In the genomic region with DNA sequence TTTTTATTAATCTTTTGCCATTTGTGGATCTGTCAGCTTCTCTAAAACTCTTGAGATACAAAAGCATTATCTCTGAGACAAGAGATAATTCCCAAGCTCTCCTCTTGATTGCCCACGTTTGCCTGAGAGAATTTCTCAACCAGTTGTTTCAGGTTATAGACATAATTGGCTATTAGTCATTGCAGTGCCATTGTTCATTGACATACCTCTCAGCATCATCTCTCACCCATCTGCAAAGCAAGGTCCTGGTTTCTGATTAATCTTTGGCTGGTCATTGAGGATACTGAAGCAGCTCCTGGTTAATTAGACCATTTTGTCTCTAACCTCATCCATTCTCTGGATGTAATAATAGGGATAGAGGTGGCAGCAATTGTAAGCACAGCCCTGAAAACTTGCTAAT, we compare ENCODE assay signal across 28 cellular contexts.
"Had no signal": no experiment of that assay in that cellular context is flagged by ENCODE, and none has a peak within 500 bp of the region (broad histone marks: within the 10 kb centered on the region; RNA-seq: fewer than 3 reads in every experiment).

No MANE protein-coding gene starts in this region.

- DNase-seq: activated CD4-positive, alpha-beta T cell treated with anti-CD3 and anti-CD28 coated beads for 48 hours; activated CD4-positive, alpha-beta T cell treated with anti-CD3 and anti-CD28 coated beads, Interleukin-2, amount 50 U/mL, for 48 hours; activated CD8-positive, alpha-beta memory T cell treated with anti-CD3 and anti-CD28 coated beads for 24 hours; activated CD8-positive, alpha-beta memory T cell treated with anti-CD3 and anti-CD28 coated beads, Interleukin-2, amount 50 U/mL, for 4 hours; activated gamma-delta T cell; activated naive CD8-positive, alpha-beta T cell treated with anti-CD3 and anti-CD28 coated beads, Interleukin-2, amount 50 U/mL, for 24 hours; activated T-cell treated with anti-CD3 and anti-CD28 coated beads, Interleukin-2, amount 50 U/mL, for 24 hours; central memory CD4-positive, alpha-beta T cell; gastrocnemius medialis; head of caudate nucleus; hypothalamus; immature natural killer cell; kidney; left lung; lower lobe of right lung; mesenchymal stem cell; right lobe of liver; stimulated activated CD4-positive, alpha-beta T cell treated with anti-CD3 and anti-CD28 coated beads, Interleukin-2, amount 100 ng/mL, for 48 hours; stimulated activated naive CD8-positive, alpha-beta T cell treated with anti-CD3 and anti-CD28 coated beads, Interleukin-15, Interleukin-2, amounts not matched to agents 100 U/mL and 50 U/mL, for 24 hours; T1000; testis; transverse colon; WERI-Rb-1 had no signal

- ATAC-seq: activated CD4-positive, CD25-positive, alpha-beta regulatory T cell treated with anti-CD3 and anti-CD28 coated beads, Interleukin-2, amount 50 U/mL, for 24 hours; activated naive CD8-positive, alpha-beta T cell treated with anti-CD3 and anti-CD28 coated beads, Interleukin-2, amount 50 U/mL, for 24 hours; gastrocnemius medialis; left lung; lower lobe of right lung; natural killer cell treated with Interleukin-12 subunit alpha and Interleukin-12 subunit beta and Interleukin-15 and Interleukin-18, amount 100 ng/mL, for 72 hours; right lobe of liver; stimulated activated naive CD8-positive, alpha-beta T cell treated with anti-CD3 and anti-CD28 coated beads, Interleukin-15, Interleukin-2, amounts not matched to agents 100 U/mL and 50 U/mL, for 24 hours had no signal

- H3K27me3 ChIP-seq: breast epithelium, gastrocnemius medialis, left lung, neutrophil, right lobe of liver, testis, transverse colon had no signal

- H3K4me3 ChIP-seq: breast epithelium, gastrocnemius medialis, left lung, lower lobe of right lung, right lobe of liver, testis, transverse colon had no signal

- H3K4me1 ChIP-seq: gastrocnemius medialis, lower lobe of right lung, right lobe of liver, testis, transverse colon had no signal

- H3K27ac ChIP-seq: epithelial cell of prostate, gastrocnemius medialis, left lung, lower lobe of right lung, neutrophil, right lobe of liver, testis, transverse colon, WERI-Rb-1 had no signal

- H3K36me3 ChIP-seq: breast epithelium, gastrocnemius medialis, left lung, lower lobe of right lung, neutrophil, right lobe of liver, transverse colon, WERI-Rb-1 had no signal

- H3K9me3 ChIP-seq: breast epithelium, gastrocnemius medialis, lower lobe of right lung, neutrophil, right lobe of liver, testis, transverse colon had no signal
